Comparison of ENCODE assay signal across 1 cellular context in the genomic region with DNA sequence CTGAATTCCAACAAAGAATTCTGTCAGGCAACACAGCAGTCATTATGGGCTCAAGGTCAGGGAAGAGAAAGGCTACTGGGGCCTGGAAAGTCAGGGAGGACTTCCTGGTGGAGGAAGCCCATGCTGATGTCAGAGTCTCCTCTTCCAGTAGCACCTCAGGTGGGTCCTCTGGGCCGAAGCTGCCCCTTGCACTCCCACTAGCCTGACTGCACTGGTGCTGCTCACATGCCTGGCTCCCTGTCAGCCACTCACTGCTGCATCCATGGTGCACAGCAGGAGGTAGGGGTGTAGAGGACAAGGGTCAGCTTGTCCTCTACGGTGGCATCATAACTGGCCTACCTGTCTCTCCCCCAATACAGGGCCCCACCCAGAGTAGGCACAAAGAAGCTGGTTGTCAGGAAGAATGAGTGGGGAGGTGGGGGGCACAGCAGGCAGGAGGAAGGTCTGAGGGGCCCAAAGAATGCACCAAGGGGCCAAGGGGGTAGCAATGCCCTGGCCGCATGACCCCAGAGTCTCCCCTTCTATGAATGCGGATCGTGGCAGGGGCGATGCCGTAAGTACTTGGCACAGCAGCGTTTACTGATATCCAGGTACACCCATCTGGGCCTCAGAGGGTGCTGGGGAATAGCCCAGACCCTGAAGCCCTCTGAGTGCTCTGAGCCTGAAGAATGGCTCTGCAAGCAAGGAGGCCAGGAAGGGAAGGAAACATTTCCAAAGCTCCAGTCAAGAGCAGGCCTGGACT.
TF ChIP-seq lines count a peak whose summit lies in the region.

No MANE protein-coding gene starts in this region.

TF ChIP-seq in WTC11, 78 proteins besides CTCF, POLR2A, EP300 and RAD21 (continued from another document):
- TF ChIP-seq ZBTB43 (CRISPR knock-in tag; IDR thresholded peaks at IDR 0.05): no peak
- TF ChIP-seq PREB (CRISPR knock-in tag; IDR thresholded peaks at IDR 0.05; ENCODE audit: borderline replicate concordance): no peak
- TF ChIP-seq, protein P1, sequence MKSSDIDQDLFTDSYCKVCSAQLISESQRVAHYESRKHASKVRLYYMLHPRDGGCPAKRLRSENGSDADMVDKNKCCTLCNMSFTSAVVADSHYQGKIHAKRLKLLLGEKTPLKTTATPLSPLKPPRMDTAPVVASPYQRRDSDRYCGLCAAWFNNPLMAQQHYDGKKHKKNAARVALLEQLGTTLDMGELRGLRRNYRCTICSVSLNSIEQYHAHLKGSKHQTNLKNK (CRISPR knock-in tag; IDR thresholded peaks at IDR 0.05): no peak
- no peak for TF ChIP-seq JUN (CRISPR knock-in tag; IDR thresholded peaks at IDR 0.05)
- no peak for TF ChIP-seq E2F1 (CRISPR knock-in tag; IDR thresholded peaks at IDR 0.05)
- TF ChIP-seq, protein P2, sequence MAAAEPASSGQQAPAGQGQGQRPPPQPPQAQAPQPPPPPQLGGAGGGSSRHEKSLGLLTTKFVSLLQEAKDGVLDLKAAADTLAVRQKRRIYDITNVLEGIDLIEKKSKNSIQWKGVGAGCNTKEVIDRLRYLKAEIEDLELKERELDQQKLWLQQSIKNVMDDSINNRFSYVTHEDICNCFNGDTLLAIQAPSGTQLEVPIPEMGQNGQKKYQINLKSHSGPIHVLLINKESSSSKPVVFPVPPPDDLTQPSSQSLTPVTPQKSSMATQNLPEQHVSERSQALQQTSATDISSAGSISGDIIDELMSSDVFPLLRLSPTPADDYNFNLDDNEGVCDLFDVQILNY (CRISPR knock-in tag; IDR thresholded peaks at IDR 0.05): no peak
- TF ChIP-seq OVOL2 (CRISPR knock-in tag; IDR thresholded peaks at IDR 0.05; ENCODE audit: borderline replicate concordance): no peak
TF ChIP-seq in WTC11: peak in this region for 0.
